In genomic region chr4:57287687-57288604, GRCh38 we compare ENCODE assay signal across 28 cellular contexts.
"Had no signal": no experiment of that assay in that cellular context is flagged by ENCODE, and none has a peak within 500 bp of the region (broad histone marks: within the 10 kb centered on the region; RNA-seq: fewer than 3 reads in every experiment).

No MANE protein-coding gene starts in this region.

- H3K4me1 Mint-ChIP-seq: activated naive CD8-positive, alpha-beta T cell treated with anti-CD3 and anti-CD28 coated beads, Interleukin-2, amount 10 ng/mL, durations not matched to agents 7 days and 5 days had no signal

- H3K36me3 Mint-ChIP-seq: activated naive CD8-positive, alpha-beta T cell treated with anti-CD3 and anti-CD28 coated beads, Interleukin-2, amount 10 ng/mL, durations not matched to agents 7 days and 5 days had no signal

- DNase-seq: activated CD4-positive, alpha-beta T cell treated with anti-CD3 and anti-CD28 coated beads for 48 hours; activated CD4-positive, alpha-beta T cell treated with anti-CD3 and anti-CD28 coated beads, Interleukin-2, amount 50 U/mL, for 4 hours; activated CD4-positive, CD25-positive, alpha-beta regulatory T cell treated with anti-CD3 and anti-CD28 coated beads, Interleukin-2, amount 50 U/mL, for 72 hours; activated CD8-positive, alpha-beta memory T cell treated with anti-CD3 and anti-CD28 coated beads, Interleukin-2, amount 50 U/mL, for 48 hours; activated CD8-positive, alpha-beta T cell treated with anti-CD3 and anti-CD28 coated beads, Interleukin-2, amount 10 ng/mL, durations not matched to agents 7 days and 5 days; activated naive CD4-positive, alpha-beta T cell treated with anti-CD3 and anti-CD28 coated beads, Interleukin-2, amount 50 U/mL, for 16 hours; activated naive CD8-positive, alpha-beta T cell treated with anti-CD3 and anti-CD28 coated beads, Interleukin-2, amount 10 ng/mL, durations not matched to agents 7 days and 5 days; activated T-cell treated with anti-CD3 and anti-CD28 coated beads, Interleukin-2, amount 50 U/mL, for 1 hour; adrenal gland; anterior cingulate cortex; caudate nucleus; colonic mucosa; NCI-H1092; NCI-H1417 treated with DMSO at 0.1 percent for 48 hours; NCI-H1694; NCI-H2029; NCI-H2107; NCI-H2171 treated with DMSO at 0.1 percent for 48 hours; NCI-H226; NCI-H510A; NCI-H69; NK-92 treated with Interleukin-12 subunit alpha and Interleukin-12 subunit beta, amount 100 ng/mL, for 24 hours; Peyer's patch; Right ventricle myocardium superior; SJCRH30; SW 1271 had no signal

- H3K4me3 Mint-ChIP-seq: activated CD8-positive, alpha-beta T cell treated with anti-CD3 and anti-CD28 coated beads, Interleukin-2, amount 10 ng/mL, durations not matched to agents 7 days and 5 days; activated naive CD8-positive, alpha-beta T cell treated with anti-CD3 and anti-CD28 coated beads, Interleukin-2, amount 10 ng/mL, durations not matched to agents 7 days and 5 days; T-helper 1 cell treated with Interleukin-12 subunit alpha and Interleukin-12 subunit beta and Interleukin-4 antibody, amounts not matched to agents 30 μg/mL and 1 μg/mL, for 36 hours had no signal

- H3K27ac Mint-ChIP-seq: activated CD8-positive, alpha-beta T cell treated with anti-CD3 and anti-CD28 coated beads, Interleukin-2, amount 10 ng/mL, durations not matched to agents 7 days and 5 days; activated naive CD8-positive, alpha-beta T cell treated with anti-CD3 and anti-CD28 coated beads, Interleukin-2, amount 10 ng/mL, durations not matched to agents 7 days and 5 days; T-helper 1 cell treated with Interleukin-12 subunit alpha and Interleukin-12 subunit beta and Interleukin-4 antibody, amounts not matched to agents 30 μg/mL and 1 μg/mL, for 36 hours had no signal

- H3K27me3 Mint-ChIP-seq: activated naive CD8-positive, alpha-beta T cell treated with anti-CD3 and anti-CD28 coated beads, Interleukin-2, amount 10 ng/mL, durations not matched to agents 7 days and 5 days had no signal

- H3K9me3 Mint-ChIP-seq: activated naive CD8-positive, alpha-beta T cell treated with anti-CD3 and anti-CD28 coated beads, Interleukin-2, amount 10 ng/mL, durations not matched to agents 7 days and 5 days; T-helper 1 cell treated with Interleukin-12 subunit alpha and Interleukin-12 subunit beta and Interleukin-4 antibody, amounts not matched to agents 30 μg/mL and 1 μg/mL, for 36 hours had no signal

- ATAC-seq: activated CD8-positive, alpha-beta T cell treated with anti-CD3 and anti-CD28 coated beads, Interleukin-2, amount 10 ng/mL, durations not matched to agents 7 days and 5 days; SK-N-SH treated with all-trans-retinoic acid at 6 μM for 48 hours had no signal
